Comparison of ENCODE assay signal across 27 cellular contexts in genomic region chr3:141009496-141009895, GRCh38. TPM values are rescaled to one million over a fixed set of nuclear protein-coding genes. Genes with fewer than 3 reads are reported as not detected.
DNase-seq lines count a peak whose midpoint lies in the region; ATAC-seq and TF ChIP-seq lines count a peak whose summit lies in the region.
"Had no signal": no experiment of that assay in that cellular context is flagged by ENCODE, and none has a peak within 500 bp of the region (broad histone marks: within the 10 kb centered on the region; RNA-seq: fewer than 3 reads in every experiment).

No MANE protein-coding gene starts in this region.

- no peak for TF ChIP-seq CTCF in mammary epithelial cell (conservative IDR thresholded peaks at IDR 0.05 in 1 of 2, IDR thresholded peaks at IDR 0.05 in 1 of 2; ENCODE audit: extremely low read depth in 1 of 2, insufficient read depth in 1 of 2, low read depth in 1 of 2, low read length in 2 of 2)
- TF ChIP-seq CTCF in MCF 10A (IDR thresholded peaks at IDR 0.05; ENCODE audit: unreplicated experiment), result no peak
- TF ChIP-seq CTCF in epithelial cell of esophagus (IDR thresholded peaks at IDR 0.05; ENCODE audit: insufficient read depth, low read depth, low read length, missing control alignments), result no peak

- no peaks in the 10 kb centered on the region for H3K27me3 Mint-ChIP-seq in MCF 10A (ENCODE audit: insufficient read depth, unreplicated experiment)

- H3K9me3 ChIP-seq in mammary epithelial cell (replicated peaks; ENCODE audit: insufficient read depth, low read length), result no peaks in the 10 kb centered on the region
- H3K9me3 ChIP-seq in SJCRH30 (replicated peaks), result no peaks in the 10 kb centered on the region
- H3K9me3 ChIP-seq: BE2C, BLaER1 had no signal

- no peak for ATAC-seq in GM18505 (IDR thresholded peaks at IDR 0.05; ENCODE audit: unreplicated experiment)
- ATAC-seq: A549, GM12878 had no signal

- no peak overlapping the region for H3K4me2 ChIP-seq in mammary epithelial cell (ENCODE audit: insufficient read depth, low read depth, low read length)
- H3K4me2 ChIP-seq: A549, BLaER1 had no signal

- no peak overlapping the region for H3K4me3 Mint-ChIP-seq in MCF 10A (ENCODE audit: unreplicated experiment)
- H3K4me3 Mint-ChIP-seq: CD14-positive monocyte; CD4-positive, alpha-beta memory T cell; CD4-positive, CD25-positive, alpha-beta regulatory T cell; CD8-positive, alpha-beta memory T cell had no signal

- H3K36me3 Mint-ChIP-seq in MCF 10A (ENCODE audit: insufficient read depth, unreplicated experiment), result no peaks in the 10 kb centered on the region
- H3K36me3 Mint-ChIP-seq: CD14-positive monocyte; CD4-positive, alpha-beta memory T cell; CD4-positive, CD25-positive, alpha-beta regulatory T cell; CD8-positive, alpha-beta memory T cell had no signal

- no peaks in the 10 kb centered on the region for H3K4me1 Mint-ChIP-seq in MCF 10A (ENCODE audit: insufficient read depth, unreplicated experiment)

- intact Hi-C loops in mammary epithelial cell (cut with micrococcal nuclease) (no loop called here), MCF 10A (cut with micrococcal nuclease) (no loop called here)

- 43% methylated on average over 3 of the region's 3 CpGs for WGBS in mammary epithelial cell (ENCODE audit: low coverage, missing lambda C conversion rate)

- H3K4me3 ChIP-seq in mammary epithelial cell (replicated peaks in 1 of 3; ENCODE audit: insufficient read depth in 1 of 3, low read depth in 2 of 3, low read length in 3 of 3), result no peak overlapping the region
- no peak overlapping the region for H3K4me3 ChIP-seq in SJCRH30
- no peak overlapping the region for H3K4me3 ChIP-seq in epithelial cell of esophagus (ENCODE audit: low read length)
- H3K4me3 ChIP-seq: A549, BLaER1, GM12878 had no signal

- H3K4me1 ChIP-seq in mammary epithelial cell (ENCODE audit: insufficient read depth, low read length) (no peaks in the 10 kb centered on the region), SJCRH30 (peaks cover 66% of the 10 kb centered on the region)
- H3K4me1 ChIP-seq: A549, BLaER1 had no signal

- in situ Hi-C loops in mammary epithelial cell (cut with MboI; ENCODE audit: low sequenced_read_pairs in 2 of 2), result no loop called here

- peaks cover 6% of the 10 kb centered on the region for H3K9me3 Mint-ChIP-seq in MCF 10A (ENCODE audit: unreplicated experiment)
- H3K9me3 Mint-ChIP-seq: CD4-positive, alpha-beta memory T cell; CD4-positive, CD25-positive, alpha-beta regulatory T cell; CD8-positive, alpha-beta memory T cell had no signal

- H3K36me3 ChIP-seq in mammary epithelial cell (ENCODE audit: insufficient read depth, low read length) (no peaks in the 10 kb centered on the region), SJCRH30 (no peaks in the 10 kb centered on the region)
- H3K36me3 ChIP-seq: BE2C, BLaER1 had no signal

- no peak overlapping the region for H2AFZ ChIP-seq in mammary epithelial cell (ENCODE audit: low read depth, low read length)

- no peaks in the 10 kb centered on the region for H3K79me2 ChIP-seq in mammary epithelial cell (ENCODE audit: insufficient read depth, low read length)

- H3K27ac ChIP-seq in mammary epithelial cell (ENCODE audit: insufficient read depth, low read depth, low read length), result no peak overlapping the region
- H3K27ac ChIP-seq in SJCRH30, result peak overlapping the region; percentile 14; the same call in 1 of the 2 replicates
- H3K27ac ChIP-seq: 22Rv1, A549, BLaER1 had no signal

- no peak overlapping the region for H3K9ac ChIP-seq in mammary epithelial cell (ENCODE audit: insufficient read depth, low read length)
- H3K9ac ChIP-seq: BLaER1 had no signal

- no peak for TF ChIP-seq POLR2A in GM18505 (IDR thresholded peaks at IDR 0.05; ENCODE audit: borderline replicate concordance, extremely low read depth, insufficient read depth, insufficient read length)
- TF ChIP-seq POLR2A in erythroblast (IDR thresholded peaks at IDR 0.05; ENCODE audit: low read length), result no peak

- POLR2A ChIA-PET in MCF 10A (lab: Yijun Ruan, JAX), result interaction anchor here (0.7 kb wide), 2 partner anchors 9 to 343 kb away, joined by 3 read pairs; no protein-coding TSS in a partner anchor

- no TSS peak for BruUV-seq in mammary epithelial cell (replicated peaks; lab: Mats Ljungman, UMichigan)
- BruUV-seq in MCF 10A (replicated peaks; lab: Mats Ljungman, UMichigan), result no TSS peak

- H3K27me3 ChIP-seq in mammary epithelial cell (ENCODE audit: insufficient read depth, low read length) (peaks cover 2% of the 10 kb centered on the region), SJCRH30 (no peaks in the 10 kb centered on the region)
- H3K27me3 ChIP-seq: BE2C, BLaER1 had no signal

- no peak overlapping the region for H3K27ac Mint-ChIP-seq in MCF 10A (ENCODE audit: low read depth, unreplicated experiment)
- H3K27ac Mint-ChIP-seq: CD14-positive monocyte; CD4-positive, alpha-beta memory T cell; CD4-positive, CD25-positive, alpha-beta regulatory T cell; CD8-positive, alpha-beta memory T cell had no signal

- CTCF ChIA-PET in mammary epithelial cell (lab: Charles Lee; ENCODE audit: low non-redundant PET), result no interaction called here
- CTCF ChIA-PET in MCF 10A (lab: Yijun Ruan, JAX), result interaction anchor here (0.7 to 10.7 kb wide), 13 partner anchors 10 to 188 kb away, joined by 3 to 74 read pairs (median 11); no protein-coding TSS in a partner anchor

- dilution Hi-C loops in mammary epithelial cell (cut with HindIII; ENCODE audit: low sequenced_read_pairs), result no loop called here

- H4K20me1 ChIP-seq in mammary epithelial cell (ENCODE audit: insufficient read depth, low read length), result no peaks in the 10 kb centered on the region
- H4K20me1 ChIP-seq: BLaER1 had no signal

- DNase-seq in mammary epithelial cell, result peak; percentile 23
- no peak for DNase-seq in MCF 10A (ENCODE audit: unreplicated experiment)
- DNase-seq in SJCRH30, result peak; percentile 25 to 72
- DNase-seq in epithelial cell of esophagus (ENCODE audit: low read depth), result peak; percentile 82
- no peak for DNase-seq in NCI-H510A treated with DMSO at 0.1 percent for 48 hours (lab: John Stamatoyannopoulos, UW)
- DNase-seq in erythroblast (lab: John Stamatoyannopoulos, UW), result no peak
- DNase-seq: ACHN; BE2C; C1 segment of cervical spinal cord; CD4-positive, alpha-beta memory T cell; CD4-positive, CD25-positive, alpha-beta regulatory T cell; CD8-positive, alpha-beta memory T cell; COR-L47; DMS 273 treated with DMSO at 0.1 percent for 48 hours; DMS153; DMS53; DMS79; DND-41; EL; GDM1 had no signal

RNA-seq across cellular contexts. Expression of gene SPSB4, which starts 41.7 kb away (rescaled TPM):
- total RNA-seq in mammary epithelial cell (not detected), MCF 10A (2022) (not detected in 2 replicates)
- not detected for polyA plus RNA-seq in mammary epithelial cell
- polyA minus RNA-seq in mammary epithelial cell, result not detected
- 101 and 106 TPM in 2 replicates for total RNA-seq in SJCRH30 (2014; rRNA removed; shearing (Covaris generic))
- total RNA-seq: CD4-positive, alpha-beta memory T cell; CD4-positive, CD25-positive, alpha-beta regulatory T cell; CD8-positive, alpha-beta memory T cell; GM12878 had no signal
- polyA plus RNA-seq: AG04450; CD14-positive monocyte; CD4-positive, alpha-beta memory T cell; CD4-positive, CD25-positive, alpha-beta regulatory T cell; CD8-positive, alpha-beta memory T cell; GM12878 had no signal

Comparison
In these comparisons a context has a peak if more than half of its experiments do, and no peak if none do; other contexts are left out.
1. DNase-seq: peak in mammary epithelial cell (single experiment), SJCRH30 (2 of 2) and epithelial cell of esophagus (single experiment); none in MCF 10A (single experiment), NCI-H510A treated with DMSO at 0.1 percent for 48 hours (single experiment) and erythroblast (0 of 2).
2. RNA of gene SPSB4, which starts 41.7 kb away (total RNA-seq): 101 to 106 TPM in SJCRH30; not detected in mammary epithelial cell and not detected in MCF 10A; every median in the first group is over 10 times any median in the second.